35 cellular contexts compared by ENCODE assay signal in genomic region chr13:92321174-92321573, GRCh38.
DNase-seq lines count a peak whose midpoint lies in the region; ATAC-seq and TF ChIP-seq lines count a peak whose summit lies in the region.
"Had no signal": no experiment of that assay in that cellular context is flagged by ENCODE, and none has a peak within 500 bp of the region (broad histone marks: within the 10 kb centered on the region; RNA-seq: fewer than 3 reads in every experiment).

No MANE protein-coding gene starts in this region.

- TF ChIP-seq CTCF in VCaP (conservative IDR thresholded peaks at IDR 0.05) (no peak), lower leg skin (IDR thresholded peaks at IDR 0.05) (no peak), mesothelial cell of epicardium (IDR thresholded peaks at IDR 0.05; ENCODE audit: unreplicated experiment) (no peak)

- no peaks in the 10 kb centered on the region for H3K9me3 Mint-ChIP-seq in mesothelial cell of epicardium
- H3K9me3 Mint-ChIP-seq: CD4-positive, alpha-beta T cell; CD8-positive, alpha-beta T cell had no signal

- H3K4me3 ChIP-seq in lower leg skin (ENCODE audit: low read depth, poor library complexity, severe bottlenecking), result no peak overlapping the region
- H3K4me3 ChIP-seq: A549; BLaER1; BLaER1 treated with 17β-estradiol and CSF1 and Interleukin-3, amounts not matched to agents 10 nM and 100 nM had no signal

- TF ChIP-seq POLR2A in lower leg skin (IDR thresholded peaks at IDR 0.05), result no peak

- H3K4me3 Mint-ChIP-seq in mesothelial cell of epicardium, result no peak overlapping the region
- H3K4me3 Mint-ChIP-seq: B cell; CD14-positive monocyte; CD4-positive, alpha-beta memory T cell; CD4-positive, alpha-beta T cell; CD4-positive, CD25-positive, alpha-beta regulatory T cell; CD8-positive, alpha-beta memory T cell; CD8-positive, alpha-beta T cell had no signal

- intact Hi-C loops in lower leg skin (cut with DNase I; ENCODE audit: low total_unique reads) (no loop called here), sciatic nerve (cut with DNase I) (no loop called here)

- 52 to 64% methylated on average over 5 of the region's 5 CpGs for WGBS in lower leg skin, 2 donors

- ATAC-seq in sciatic nerve (peak; percentile 17), GM21526 (IDR thresholded peaks at IDR 0.05; ENCODE audit: low FRiP score, unreplicated experiment) (no peak), HG02763 (IDR thresholded peaks at IDR 0.05; ENCODE audit: unreplicated experiment) (no peak)
- ATAC-seq: A549; CD8-positive, alpha-beta T cell had no signal

- DNase-seq in lower leg skin (ENCODE audit: low spot score in 2 of 2) (peak; percentile 33 to 84), mesothelial cell of epicardium (ENCODE audit: low spot score in 2 of 2, unreplicated experiment in 2 of 2) (no peak), sciatic nerve (ENCODE audit: low spot score) (no peak), COLO668 (lab: John Stamatoyannopoulos, UW; ENCODE audit: unreplicated experiment) (no peak)
- DNase-seq in stimulated activated CD4-positive, alpha-beta T cell treated with anti-CD3 and anti-CD28 coated beads, Interleukin-2, amount 100 ng/mL, for 48 hours, result no peak
- DNase-seq: 8988T; ACHN; AML-193; BE2C; C1 segment of cervical spinal cord; Caco-2; Calu3; CD4-positive, alpha-beta memory T cell; CD4-positive, alpha-beta T cell; CD4-positive, CD25-positive, alpha-beta regulatory T cell; CD8-positive, alpha-beta memory T cell; CD8-positive, alpha-beta T cell; COR-L47; DMS 273 treated with DMSO at 0.1 percent for 48 hours; DMS153; DMS53; DMS79; DMS79 treated with DMSO at 0.1 percent for 48 hours; DND-41; EL had no signal

- H3K27me3 Mint-ChIP-seq in mesothelial cell of epicardium (ENCODE audit: low read depth), result no peaks in the 10 kb centered on the region
- H3K27me3 Mint-ChIP-seq: B cell; CD4-positive, alpha-beta memory T cell; CD4-positive, alpha-beta T cell; CD4-positive, CD25-positive, alpha-beta regulatory T cell; CD8-positive, alpha-beta memory T cell had no signal

- H3K4me1 Mint-ChIP-seq in mesothelial cell of epicardium, result peaks cover 30% of the 10 kb centered on the region
- H3K4me1 Mint-ChIP-seq: B cell; CD14-positive monocyte; CD4-positive, alpha-beta memory T cell; CD4-positive, CD25-positive, alpha-beta regulatory T cell; CD8-positive, alpha-beta memory T cell had no signal

- no peaks in the 10 kb centered on the region for H3K36me3 Mint-ChIP-seq in mesothelial cell of epicardium
- H3K36me3 Mint-ChIP-seq: CD14-positive monocyte; CD4-positive, alpha-beta memory T cell; CD4-positive, CD25-positive, alpha-beta regulatory T cell; CD8-positive, alpha-beta memory T cell; CD8-positive, alpha-beta T cell had no signal

- peak overlapping the region; percentile 72 for H3K27ac ChIP-seq in VCaP
- H3K27ac ChIP-seq: 22Rv1; A549; BLaER1; BLaER1 treated with 17β-estradiol and CSF1 and Interleukin-3, amounts not matched to agents 10 nM and 100 nM; C4-2B had no signal

- H3K27ac Mint-ChIP-seq in mesothelial cell of epicardium, result peak overlapping the region; percentile 73
- H3K27ac Mint-ChIP-seq: B cell; CD14-positive monocyte; CD4-positive, alpha-beta memory T cell; CD4-positive, alpha-beta T cell; CD4-positive, CD25-positive, alpha-beta regulatory T cell; CD8-positive, alpha-beta memory T cell; CD8-positive, alpha-beta T cell had no signal

Comparison
In these comparisons a context has a peak if more than half of its experiments do, and no peak if none do; other contexts are left out.
1. DNase-seq: peak in lower leg skin (2 of 2); none in mesothelial cell of epicardium (0 of 2), sciatic nerve (single experiment), stimulated activated CD4-positive, alpha-beta T cell treated with anti-CD3 and anti-CD28 coated beads, Interleukin-2, amount 100 ng/mL, for 48 hours (0 of 2) and COLO668 (single experiment).